6 cellular contexts compared by ENCODE assay signal in the genomic region with DNA sequence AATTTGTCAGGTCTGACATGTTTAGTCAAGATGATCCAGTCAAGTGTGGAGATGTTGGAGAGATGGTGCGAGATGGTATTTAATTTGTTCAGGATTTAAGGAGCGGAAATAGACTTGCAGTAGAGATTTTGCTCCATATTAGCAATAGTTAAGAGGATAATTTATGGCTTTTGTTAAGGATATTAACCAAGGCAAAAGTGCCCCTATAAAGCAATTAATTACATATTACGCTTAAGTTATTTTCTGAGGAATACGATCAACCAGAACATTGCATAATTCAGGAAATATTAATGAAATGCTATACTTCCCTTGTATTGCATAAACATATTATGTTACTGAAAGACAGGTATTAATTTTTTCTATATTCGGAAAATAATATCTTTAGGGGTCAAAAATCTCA.
"Had no signal": no experiment of that assay in that cellular context is flagged by ENCODE, and none has a peak within 500 bp of the region (broad histone marks: within the 10 kb centered on the region; RNA-seq: fewer than 3 reads in every experiment).

No MANE protein-coding gene starts in this region.

- ATAC-seq: HepG2, K562 had no signal

- H3K4me3 ChIP-seq: K562 had no signal

- H3K27ac ChIP-seq: HL-60 had no signal

- DNase-seq: IMR-90, KBM-7, KG1 had no signal
